ENCODE assay signal across 7 cellular contexts in genomic region chr2:149166958-149167810, GRCh38.
DNase-seq lines count a peak whose midpoint lies in the region; ATAC-seq lines count a peak whose summit lies in the region.

No MANE protein-coding gene starts in this region.

- no peak overlapping the region for H3K4me3 Mint-ChIP-seq in activated T-cell treated with anti-CD3 and anti-CD28 coated beads, Interleukin-2, amount 50 U/mL, for 72 hours

- peak; percentile 21 to 53 for DNase-seq in activated T-cell treated with anti-CD3 and anti-CD28 coated beads, Interleukin-2, amount 50 U/mL, for 72 hours
- peak; percentile 66 for DNase-seq in stimulated activated CD8-positive, alpha-beta memory T cell treated with anti-CD3 and anti-CD28 coated beads, Interleukin-4, amount 100 ng/mL, for 48 hours
- DNase-seq in nucleus accumbens (lab: John Stamatoyannopoulos, UW) (no peak), cerebellar nuclear complex (lab: John Stamatoyannopoulos, UW) (no peak)

- H3K9me3 Mint-ChIP-seq in activated T-cell treated with anti-CD3 and anti-CD28 coated beads, Interleukin-2, amount 50 U/mL, for 72 hours: peaks cover 3 to 4% of the 10 kb centered on the region in 2 donors

- peaks cover 15% of the 10 kb centered on the region for H3K4me1 Mint-ChIP-seq in activated T-cell treated with anti-CD3 and anti-CD28 coated beads, Interleukin-2, amount 50 U/mL, for 72 hours (ENCODE audit: low read depth)

- ATAC-seq in GM21360 (IDR thresholded peaks at IDR 0.05; ENCODE audit: unreplicated experiment) (peak; percentile 91), HG03575 (IDR thresholded peaks at IDR 0.05; ENCODE audit: extremely low read depth, insufficient number of reproducible peaks, low FRiP score, unreplicated experiment) (peak; percentile 83), HG03521 (IDR thresholded peaks at IDR 0.05; ENCODE audit: unreplicated experiment) (no peak)
- peak; percentile 73 to 82 for ATAC-seq in activated T-cell treated with anti-CD3 and anti-CD28 coated beads, Interleukin-2, amount 50 U/mL, for 72 hours (replicated peaks in 1 of 2)

- no peak overlapping the region for H3K27ac Mint-ChIP-seq in activated T-cell treated with anti-CD3 and anti-CD28 coated beads, Interleukin-2, amount 50 U/mL, for 72 hours

- H3K36me3 Mint-ChIP-seq in activated T-cell treated with anti-CD3 and anti-CD28 coated beads, Interleukin-2, amount 50 U/mL, for 72 hours (ENCODE audit: insufficient read depth in 2 of 2): peaks cover 3 to 9% of the 10 kb centered on the region in 2 donors

- H3K27me3 Mint-ChIP-seq in activated T-cell treated with anti-CD3 and anti-CD28 coated beads, Interleukin-2, amount 50 U/mL, for 72 hours (ENCODE audit: low read depth): peaks cover 53% of the 10 kb centered on the region

Comparison
In these comparisons a context has a peak if more than half of its experiments do, and no peak if none do; other contexts are left out.
1. DNase-seq: peak in activated T-cell treated with anti-CD3 and anti-CD28 coated beads, Interleukin-2, amount 50 U/mL, for 72 hours (2 of 2) and stimulated activated CD8-positive, alpha-beta memory T cell treated with anti-CD3 and anti-CD28 coated beads, Interleukin-4, amount 100 ng/mL, for 48 hours (single experiment); none in nucleus accumbens (0 of 56) and cerebellar nuclear complex (0 of 2).